Comparison of ENCODE assay signal across 10 cellular contexts in the genomic region with DNA sequence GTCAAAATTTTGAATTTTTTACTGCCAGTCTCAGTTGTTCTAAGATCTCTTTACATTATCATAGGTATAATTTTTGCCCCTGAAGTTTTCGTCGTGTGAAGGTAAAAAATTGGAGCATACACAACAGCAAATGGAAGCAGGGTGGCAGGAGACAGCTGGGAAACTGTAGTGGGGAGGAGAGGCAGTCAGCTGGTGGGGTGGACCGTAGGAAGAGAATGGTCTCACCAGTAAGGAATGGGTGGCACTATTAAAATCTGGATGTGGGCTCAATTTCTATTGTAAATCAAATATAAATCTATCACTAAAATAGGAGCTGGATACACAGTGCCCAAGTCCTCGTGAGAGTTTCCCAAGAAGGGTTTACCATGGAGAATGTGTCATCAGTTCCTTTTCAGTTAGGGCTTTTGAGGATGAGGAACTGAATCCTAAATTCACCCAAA. TPM values are rescaled to one million over a fixed set of nuclear protein-coding genes. Genes with fewer than 3 reads are reported as not detected.
DNase-seq lines count a peak whose midpoint lies in the region; ATAC-seq, FAIRE-seq and TF ChIP-seq lines count a peak whose summit lies in the region.
"Had no signal": no experiment of that assay in that cellular context is flagged by ENCODE, and none has a peak within 500 bp of the region (broad histone marks: within the 10 kb centered on the region; RNA-seq: fewer than 3 reads in every experiment).

No MANE protein-coding gene starts in this region.

- H3K79me2 ChIP-seq in H1 (ENCODE audit: control insufficient read depth in 1 of 2, insufficient read depth in 2 of 2, low read length in 2 of 2) (no peaks in the 10 kb centered on the region), osteoblast (ENCODE audit: insufficient read depth, low read length) (no peaks in the 10 kb centered on the region), PC-9 (ENCODE audit: low read depth) (no peaks in the 10 kb centered on the region)

- no peak overlapping the region for H3K14ac ChIP-seq in H1 (ENCODE audit: insufficient read length)

- H3K4me3 ChIP-seq in H1 (ENCODE audit: extremely low read depth in 1 of 4, insufficient read depth in 2 of 4, low read depth in 3 of 4, low read length in 4 of 4) (no peak overlapping the region), osteoblast (ENCODE audit: insufficient read depth, low read length) (no peak overlapping the region), PC-9 (no peak overlapping the region), sigmoid colon (no peak overlapping the region)

- intact Hi-C loops in PC-9 (cut with micrococcal nuclease; ENCODE audit: unreplicated experiment) (no loop called here), sigmoid colon (cut with DNase I) (loop anchor here (5.0 kb wide), 1 partner anchor 52 kb away; no protein-coding TSS in a partner anchor)

- no peaks in the 10 kb centered on the region for H3K36me3 Mint-ChIP-seq in activated T-helper 17 cell treated with anti-CD3 and anti-CD28 coated beads, Interleukin-2, amount 50 U/mL, for 72 hours (ENCODE audit: low read depth)

- POLR2A ChIA-PET in H1 (lab: Charles Lee; ENCODE audit: partially characterized antibody) (interaction anchor here (1.2 kb wide), 2 partner anchors 8 to 10 kb away, joined by 4 read pairs; partner anchors contain the start of gene IRF2BP2), PC-9 (lab: Charles Lee; ENCODE audit: unreplicated experiment) (interaction anchor here (0.5 kb wide), 1 partner anchor 12 kb away, joined by 4 read pairs; no protein-coding TSS in a partner anchor)

- H3K23ac ChIP-seq in H1 (ENCODE audit: insufficient read length), result no peak overlapping the region

- TF ChIP-seq CTCF in H1 (IDR thresholded peaks at IDR 0.05; ENCODE audit: control extremely low read depth in 1 of 3, insufficient read depth in 1 of 3, low read depth in 1 of 3, low read length in 3 of 3), result no peak
- no peak for TF ChIP-seq CTCF in osteoblast (IDR thresholded peaks at IDR 0.05; ENCODE audit: extremely low read depth, low read depth, low read length)
- TF ChIP-seq CTCF in PC-9 (conservative IDR thresholded peaks at IDR 0.05), result no peak
- no peak for TF ChIP-seq CTCF in sigmoid colon (IDR thresholded peaks at IDR 0.05)

- no peaks in the 10 kb centered on the region for H3K79me1 ChIP-seq in H1 (ENCODE audit: low read depth, low read length)

- H3K27me3 Mint-ChIP-seq in activated T-helper 17 cell treated with anti-CD3 and anti-CD28 coated beads, Interleukin-2, amount 50 U/mL, for 72 hours, result no peaks in the 10 kb centered on the region

- H3K4me1 Mint-ChIP-seq in activated T-helper 17 cell treated with anti-CD3 and anti-CD28 coated beads, Interleukin-2, amount 50 U/mL, for 72 hours, result no peaks in the 10 kb centered on the region

- no peak overlapping the region for H3K18ac ChIP-seq in H1 (ENCODE audit: extremely low read depth, low read length)

- no peaks in the 10 kb centered on the region for H3K9me3 ChIP-seq in H1 (ENCODE audit: insufficient read depth in 2 of 2, low read depth in 1 of 2, low read length in 1 of 2)
- no peaks in the 10 kb centered on the region for H3K9me3 ChIP-seq in osteoblast (ENCODE audit: low read depth, low read length)
- H3K9me3 ChIP-seq in PC-9 (ENCODE audit: insufficient read depth, low read depth), result no peaks in the 10 kb centered on the region
- no peaks in the 10 kb centered on the region for H3K9me3 ChIP-seq in sigmoid colon

- no peak overlapping the region for H4K5ac ChIP-seq in H1 (ENCODE audit: insufficient read length, low read depth, low read length)

- H4K8ac ChIP-seq in H1 (ENCODE audit: extremely low read depth, insufficient read depth, low read length), result no peak overlapping the region

- H3K4me2 ChIP-seq in H1 (ENCODE audit: insufficient read depth in 1 of 2, low read depth in 2 of 2, low read length in 2 of 2) (no peak overlapping the region), osteoblast (ENCODE audit: insufficient read depth, low read length) (peak overlapping the region; percentile 33), PC-9 (no peak overlapping the region)

- no peak overlapping the region for H2BK5ac ChIP-seq in H1 (ENCODE audit: low read depth, low read length)

- no peak overlapping the region for H3K27ac Mint-ChIP-seq in activated T-helper 17 cell treated with anti-CD3 and anti-CD28 coated beads, Interleukin-2, amount 50 U/mL, for 72 hours

- 88% methylated on average over 4 of the region's 4 CpGs; no CpG with 5 or more reads in 1 of the 2 experiments for WGBS in H1 (ENCODE audit: extremely low coverage in 1 of 2, insufficient coverage in 1 of 2, insufficient read length in 1 of 2, insufficient replicate concordance in 2 of 2, low coverage in 1 of 2, low lambda C conversion rate in 2 of 2, missing lambda C conversion rate in 1 of 2), 2 experiments
- 24 to 56% methylated on average over 4 of the region's 4 CpGs for WGBS in sigmoid colon, 2 donors

- CTCF ChIA-PET in H1 (lab: Charles Lee; ENCODE audit: partially characterized antibody), result interaction anchor here (1.4 kb wide), 1 partner anchor 464 kb away, joined by 3 read pairs; no protein-coding TSS in a partner anchor
- CTCF ChIA-PET in PC-9 (lab: Charles Lee), result no interaction called here

- no peak for TF ChIP-seq EP300 in H1 (IDR thresholded peaks at IDR 0.05; ENCODE audit: borderline replicate concordance in 1 of 2, low read depth in 2 of 2, low read length in 2 of 2)
- TF ChIP-seq EP300 in sigmoid colon (IDR thresholded peaks at IDR 0.05), result no peak

- no peak overlapping the region for H3K56ac ChIP-seq in H1 (replicated peaks; ENCODE audit: insufficient read length, low read depth, low read length)

- no peak overlapping the region for H2BK15ac ChIP-seq in H1 (ENCODE audit: low read length)

- H3K9me2 ChIP-seq in PC-9 (ENCODE audit: insufficient read depth), result no peaks in the 10 kb centered on the region

- FAIRE-seq in H1 (lab: Jason Lieb, UNC), result no peak

- H4K91ac ChIP-seq in H1 (replicated peaks; ENCODE audit: insufficient read length, low read length), result no peak overlapping the region

- H4K20me1 ChIP-seq in H1 (replicated peaks in 1 of 2; ENCODE audit: control insufficient read depth in 1 of 2, insufficient read depth in 2 of 2, low read length in 2 of 2) (no peaks in the 10 kb centered on the region), osteoblast (ENCODE audit: insufficient read depth, low read length) (no peaks in the 10 kb centered on the region), PC-9 (ENCODE audit: insufficient read depth) (no peaks in the 10 kb centered on the region)

- H3K4me1 ChIP-seq in H1 (replicated peaks in 1 of 4; ENCODE audit: control insufficient read depth in 3 of 4, insufficient read depth in 4 of 4, low read length in 3 of 4) (peaks cover 0 to 12% (median 5%) of the 10 kb centered on the region in 4 experiments; a peak in 3 of 7 replicates), osteoblast (ENCODE audit: insufficient read depth, low read length) (peaks cover 78% of the 10 kb centered on the region), PC-9 (replicated peaks; ENCODE audit: insufficient read depth) (peaks cover under 1% of the 10 kb centered on the region; the same call in 1 of the 2 replicates), sigmoid colon (peaks cover 0 to 33% (median 11%) of the 10 kb centered on the region in 4 donors)

- no peak overlapping the region for H2AK5ac ChIP-seq in H1 (ENCODE audit: low read depth, low read length)

- no peaks in the 10 kb centered on the region for H3K9me3 Mint-ChIP-seq in activated T-helper 17 cell treated with anti-CD3 and anti-CD28 coated beads, Interleukin-2, amount 50 U/mL, for 72 hours

- peaks cover 8% of the 10 kb centered on the region for H3F3A ChIP-seq in PC-9 (ENCODE audit: insufficient read depth, low read depth)

- peak overlapping the region; percentile 69; the same call in 1 of the 2 replicates for H2BK12ac ChIP-seq in H1 (ENCODE audit: low read depth, low read length)

- no peaks in the 10 kb centered on the region for H3K36me3 ChIP-seq in H1 (ENCODE audit: control insufficient read depth in 2 of 4, insufficient read depth in 4 of 4, low read length in 3 of 4)
- H3K36me3 ChIP-seq in osteoblast (ENCODE audit: insufficient read depth, low read length), result no peaks in the 10 kb centered on the region
- H3K36me3 ChIP-seq in PC-9 (ENCODE audit: low read depth), result no peaks in the 10 kb centered on the region
- H3K36me3 ChIP-seq in sigmoid colon, result no peaks in the 10 kb centered on the region

- H3K27me3 ChIP-seq in H1 (replicated peaks in 1 of 4; ENCODE audit: control insufficient read depth in 3 of 4, extremely low read depth in 1 of 4, insufficient read depth in 3 of 4, low read length in 3 of 4) (no peaks in the 10 kb centered on the region), osteoblast (ENCODE audit: insufficient read depth, low read length) (no peaks in the 10 kb centered on the region), PC-9 (ENCODE audit: insufficient read depth, low read depth) (no peaks in the 10 kb centered on the region), sigmoid colon (no peaks in the 10 kb centered on the region)

- no peak for TF ChIP-seq RAD21 in H1 (IDR thresholded peaks at IDR 0.05 in 1 of 2, conservative IDR thresholded peaks at IDR 0.05 in 1 of 2; ENCODE audit: low read depth in 2 of 2, low read length in 2 of 2)

- no peak overlapping the region for H2BK120ac ChIP-seq in H1 (replicated peaks; ENCODE audit: low read depth, low read length)

- no peak overlapping the region for H3K4me3 Mint-ChIP-seq in activated T-helper 17 cell treated with anti-CD3 and anti-CD28 coated beads, Interleukin-2, amount 50 U/mL, for 72 hours

- no peak overlapping the region for H3K4ac ChIP-seq in H1 (replicated peaks; ENCODE audit: insufficient read length, low read depth, low read length)

- TF ChIP-seq POLR2A in H1 (IDR thresholded peaks at IDR 0.05; ENCODE audit: control extremely low read depth in 1 of 2, low read depth in 2 of 2, low read length in 2 of 2) (no peak), sigmoid colon (IDR thresholded peaks at IDR 0.05) (no peak)

- H2AFZ ChIP-seq in H1 (ENCODE audit: low read length) (no peak overlapping the region), osteoblast (ENCODE audit: low read length) (no peak overlapping the region), PC-9 (no peak overlapping the region)

- BruUV-seq in PC-9 (replicated peaks; lab: Mats Ljungman, UMichigan), result no TSS peak

- no peak for ATAC-seq in activated T-helper 17 cell treated with anti-CD3 and anti-CD28 coated beads, Interleukin-2, amount 50 U/mL, for 72 hours (replicated peaks)
- no peak for ATAC-seq in HG03095 (IDR thresholded peaks at IDR 0.05; ENCODE audit: unreplicated experiment)

- no peak overlapping the region for H3K9ac ChIP-seq in H1 (replicated peaks in 1 of 4; ENCODE audit: extremely low read depth in 1 of 4, low read depth in 3 of 4, low read length in 3 of 4)

- DNase-seq in DMS53 treated with DMSO at 0.1 percent for 48 hours (lab: John Stamatoyannopoulos, UW; ENCODE audit: unreplicated experiment) (peak; percentile 37), NCI-H146 treated with DMSO at 0.1 percent for 48 hours (lab: John Stamatoyannopoulos, UW; ENCODE audit: unreplicated experiment) (peak; percentile 39), H1 (ENCODE audit: low read depth in 1 of 2, low spot score in 2 of 2) (no peak), osteoblast (ENCODE audit: insufficient read length, low spot score, missing footprints) (peak; percentile 72), PC-9 (no peak), sigmoid colon (no peak)
- DNase-seq: DMS79 treated with DMSO at 0.1 percent for 48 hours, retina had no signal

- no peaks in the 10 kb centered on the region for H3K23me2 ChIP-seq in H1 (ENCODE audit: low read depth, low read length)

- H2BK20ac ChIP-seq in H1 (ENCODE audit: low read length), result peak overlapping the region; percentile 43; the same call in 1 of the 2 replicates

- H3K27ac ChIP-seq in H1 (ENCODE audit: low read depth, low read length) (no peak overlapping the region), osteoblast (ENCODE audit: low read depth, low read length) (peak overlapping the region; percentile 98), PC-9 (no peak overlapping the region), sigmoid colon (peak overlapping the region in 2 of 4 donors; percentile 4 to 37)

RNA-seq across cellular contexts. Expression of gene IRF2BP2, which starts 10.3 kb away (rescaled TPM):
- 67.5 and 68.9 TPM in 2 replicates for total RNA-seq in H1 (2021; fragmentation: NEBNext Ultra II Directional; extraction: Animal tissue kit (Norgen Biotek cat#: 25700))
- polyA plus RNA-seq in H1 (2011; rRNA removed) (24.9 and 36.0 TPM in 2 replicates), sigmoid colon (10 to 100 TPM; 39.1 to 86.9 (median 66.1) TPM)
- 14.9 TPM for polyA plus RNA-seq in H1 (2011; cell fraction: cytosol; rRNA removed)
- 108 TPM for polyA plus RNA-seq in H1 (2011; cell fraction: nucleus; rRNA removed)
- polyA plus RNA-seq in H1 (2012, experiment 1 of 2), result 22.9 to 44.8 TPM (median 38.6 TPM) in 4 replicates
- 26.3 TPM for polyA plus RNA-seq in H1 (2012, experiment 2 of 2)
- polyA plus RNA-seq in H1 (2013, experiment 1 of 2), result 31.8 TPM
- 31.3 TPM for polyA plus RNA-seq in H1 (2013, experiment 2 of 2)
- 22.1 and 38.7 TPM in 2 replicates for polyA minus RNA-seq in H1 (2011; rRNA and poly(A)+ RNA removed)
- 41.8 TPM for polyA minus RNA-seq in H1 (2011; cell fraction: cytosol; rRNA and poly(A)+ RNA removed)
- 37.3 TPM for polyA minus RNA-seq in H1 (2011; cell fraction: nucleus; rRNA and poly(A)+ RNA removed)
- total RNA-seq in osteoblast (159 and 172 TPM in 2 replicates), PC-9 (2021) (80.7 and 122 TPM in 2 replicates), sigmoid colon (10 to 100 TPM; 43.8 to 80.9 (median 55.5) TPM)
- 100 to 1,000 TPM in 1 of 2 donors, 10 to 100 TPM in 1; 84.5 to 134 TPM for total RNA-seq in activated T-helper 17 cell treated with anti-CD3 and anti-CD28 coated beads, Interleukin-2, amount 50 U/mL, for 72 hours

Comparison
In these comparisons a context has a peak if more than half of its experiments do, and no peak if none do; other contexts are left out.
1. DNase-seq: peak in DMS53 treated with DMSO at 0.1 percent for 48 hours (single experiment), NCI-H146 treated with DMSO at 0.1 percent for 48 hours (single experiment) and osteoblast (single experiment); none in H1 (0 of 2), PC-9 (0 of 2) and sigmoid colon (single experiment).